In genomic region chr14:91360490-91361235, GRCh38 we compare ENCODE assay signal across 16 cellular contexts. TPM values are rescaled to one million over a fixed set of nuclear protein-coding genes. Genes with fewer than 3 reads are reported as not detected.
DNase-seq lines count a peak whose midpoint lies in the region; ATAC-seq, FAIRE-seq and TF ChIP-seq lines count a peak whose summit lies in the region.
"Had no signal": no experiment of that assay in that cellular context is flagged by ENCODE, and none has a peak within 500 bp of the region (broad histone marks: within the 10 kb centered on the region; RNA-seq: fewer than 3 reads in every experiment).

No MANE protein-coding gene starts in this region.

- no peak overlapping the region for H3K18ac ChIP-seq in H9 (ENCODE audit: insufficient read length, low read depth, low read length)

- H3K9ac ChIP-seq in H9 (ENCODE audit: extremely low read depth, insufficient read length, low read length): no peak overlapping the region

- H2BK20ac ChIP-seq in H9 (ENCODE audit: low read depth, low read length, poor library complexity, severe bottlenecking): no peak overlapping the region

- no peak overlapping the region for H4K91ac ChIP-seq in H9 (ENCODE audit: insufficient read length, low read depth, low read length)

- ATAC-seq in RWPE2 (ENCODE audit: low read depth): peak; percentile 6; the same call in 2 of the 3 replicates
- no peak for ATAC-seq in GM18870 (IDR thresholded peaks at IDR 0.05; ENCODE audit: unreplicated experiment)
- ATAC-seq: SK-N-SH treated with all-trans-retinoic acid at 6 μM for 48 hours had no signal

- TF ChIP-seq POLR2A in esophagus squamous epithelium (IDR thresholded peaks at IDR 0.05): no peak

- H2BK15ac ChIP-seq in H9 (ENCODE audit: low read depth, low read length): no peak overlapping the region

- H2AFZ ChIP-seq in H9 (ENCODE audit: low read length): no peak overlapping the region

- H3K14ac ChIP-seq in H9 (ENCODE audit: insufficient read depth, low read length): no peak overlapping the region

- H3K4me1 ChIP-seq in H9 (ENCODE audit: insufficient read depth, low read length) (no peaks in the 10 kb centered on the region; the same call in 1 of the 2 replicates), RWPE2 (ENCODE audit: insufficient read depth, poor library complexity, severe bottlenecking) (peaks cover 40% of the 10 kb centered on the region), esophagus squamous epithelium (peaks cover 15 to 67% (median 28%) of the 10 kb centered on the region in 3 donors), small intestine (ENCODE audit: control insufficient read depth in 2 of 2, insufficient read depth in 1 of 2, low read depth in 1 of 2, low read length in 1 of 2) (peaks cover 0 to 5% of the 10 kb centered on the region in 2 donors)

- no peak overlapping the region for H2BK5ac ChIP-seq in H9 (ENCODE audit: insufficient read length, low read length)

- no peak overlapping the region for H3K4me3 Mint-ChIP-seq in H9

- no peak overlapping the region for H3T11ph ChIP-seq in H9 (ENCODE audit: low read length)

- H4K5ac ChIP-seq in H9 (ENCODE audit: insufficient read length, low read depth, low read length): no peak overlapping the region

- H3K23me2 ChIP-seq in H9 (ENCODE audit: insufficient read length, low read depth, low read length, poor library complexity, severe bottlenecking): no peaks in the 10 kb centered on the region

- peak overlapping the region in 2 of 3 experiments; percentile 3 to 79; a peak in 3 of 7 replicates for H3K27ac Mint-ChIP-seq in H9

- no peak overlapping the region for H3K4me2 ChIP-seq in H9 (ENCODE audit: insufficient read depth, insufficient read length, low read length)

- FAIRE-seq in small intestine (lab: Jason Lieb, UNC): no peak

- no peak for DNase-seq in H9
- DNase-seq in RWPE2 (ENCODE audit: low spot score): no peak
- no peak for DNase-seq in esophagus squamous epithelium (lab: John Stamatoyannopoulos, UW)
- DNase-seq in small intestine: no peak
- DNase-seq in SW 1271 (lab: John Stamatoyannopoulos, UW): no peak
- DNase-seq in pons (ENCODE audit: low spot score): no peak
- no peak for DNase-seq in dorsolateral prefrontal cortex
- DNase-seq: activated naive CD4-positive, alpha-beta T cell treated with Interleukin-2 at 50 U/mL for 16 hours; DMS79; foreskin melanocyte; naive B cell; NCI-H1436 treated with DMSO at 0.1 percent for 48 hours had no signal

- no peak overlapping the region for H2BK120ac ChIP-seq in H9 (ENCODE audit: low read depth, low read length, poor library complexity, severe bottlenecking)

- no peak overlapping the region for H2BK12ac ChIP-seq in H9 (ENCODE audit: insufficient read length, low read depth, low read length)

- H3K27me3 ChIP-seq in H9 (ENCODE audit: insufficient read depth, low read length): no peaks in the 10 kb centered on the region
- H3K27me3 ChIP-seq in RWPE2 (ENCODE audit: insufficient read depth, poor library complexity, severe bottlenecking): no peaks in the 10 kb centered on the region
- H3K27me3 ChIP-seq in esophagus squamous epithelium: no peaks in the 10 kb centered on the region
- H3K27me3 ChIP-seq in small intestine (ENCODE audit: control insufficient read depth in 2 of 2, insufficient read depth in 2 of 2, low read length in 2 of 2): no peaks in the 10 kb centered on the region
- H3K27me3 ChIP-seq in dorsolateral prefrontal cortex: no peaks in the 10 kb centered on the region

- H4K8ac ChIP-seq in H9 (replicated peaks; ENCODE audit: insufficient read length, low read depth, low read length): no peak overlapping the region

- WGBS in H9 (ENCODE audit: extremely low coverage, insufficient read length, low lambda C conversion rate): no CpG with 5 or more reads among the region's 17 CpGs
- 60% methylated on average over 15 to 16 of the region's 17 CpGs for WGBS in esophagus squamous epithelium, 2 donors
- WGBS in small intestine, 3 donors: 90 to 92% (median 91%) methylated on average over 17 of the region's 17 CpGs

- no peak overlapping the region for H2AK5ac ChIP-seq in H9 (ENCODE audit: insufficient read length, low read length)

- peaks cover 4 to 17% (median 12%) of the 10 kb centered on the region in 3 experiments; a peak in 6 of 7 replicates for H3K36me3 Mint-ChIP-seq in H9 (ENCODE audit: insufficient read depth in 1 of 3, low read depth in 3 of 3)

- intact Hi-C loops in esophagus squamous epithelium (cut with DNase I) (loop anchor here (10.0 kb wide), 1 partner anchor 54 kb away; the partner anchor contains the start of gene CCDC88C), dorsolateral prefrontal cortex (cut with DNase I) (no loop called here)

- H3K9me3 ChIP-seq in H9 (ENCODE audit: control insufficient read depth, low read depth, low read length): no peaks in the 10 kb centered on the region
- H3K9me3 ChIP-seq in RWPE2 (ENCODE audit: severe bottlenecking): no peaks in the 10 kb centered on the region
- no peaks in the 10 kb centered on the region for H3K9me3 ChIP-seq in esophagus squamous epithelium
- no peaks in the 10 kb centered on the region for H3K9me3 ChIP-seq in small intestine (ENCODE audit: control insufficient read depth, low read depth)

- no peak overlapping the region for H3K56ac ChIP-seq in H9 (ENCODE audit: insufficient read length, low read depth, low read length)

- H3K79me1 ChIP-seq in H9 (ENCODE audit: insufficient read depth, low read depth, low read length, poor library complexity, severe bottlenecking): peaks cover 2% of the 10 kb centered on the region

- H3K23ac ChIP-seq in H9 (ENCODE audit: insufficient read length, low read depth, low read length): no peak overlapping the region

- H3K36me3 ChIP-seq in RWPE2 (ENCODE audit: low read depth) (peaks cover 12% of the 10 kb centered on the region), esophagus squamous epithelium (peaks cover 0 to 28% (median 0%) of the 10 kb centered on the region in 3 donors), small intestine (ENCODE audit: control insufficient read depth in 2 of 2, insufficient read depth in 2 of 2, low read length in 2 of 2) (no peaks in the 10 kb centered on the region)

- H3K9me3 Mint-ChIP-seq in H9: no peaks in the 10 kb centered on the region
- H3K9me3 Mint-ChIP-seq: naive B cell had no signal

- no peak overlapping the region for H3K4me3 ChIP-seq in RWPE2 (ENCODE audit: severe bottlenecking)
- H3K4me3 ChIP-seq in esophagus squamous epithelium: no peak overlapping the region
- no peak overlapping the region for H3K4me3 ChIP-seq in small intestine (ENCODE audit: low read depth in 1 of 2, low read length in 2 of 2)
- H3K4me3 ChIP-seq in dorsolateral prefrontal cortex: no peak overlapping the region
- H3K4me3 ChIP-seq: lung had no signal

- TF ChIP-seq CTCF in H9 (conservative IDR thresholded peaks at IDR 0.05) (no peak), RWPE2 (IDR thresholded peaks at IDR 0.05; ENCODE audit: poor library complexity, severe bottlenecking) (no peak), esophagus squamous epithelium (IDR thresholded peaks at IDR 0.05) (no peak), dorsolateral prefrontal cortex (IDR thresholded peaks at IDR 0.05 in 54 of 56, conservative IDR thresholded peaks at IDR 0.05 in 2 of 56; ENCODE audit: low read depth in 1 of 56, partially characterized antibody in 56 of 56) (no peak)

- no peak overlapping the region for H3K4ac ChIP-seq in H9 (ENCODE audit: low read depth, low read length)

- peaks cover 16 to 21% of the 10 kb centered on the region in 2 experiments for H3K4me1 Mint-ChIP-seq in H9

- H3K27ac ChIP-seq in H9 (ENCODE audit: insufficient read length, low read depth, low read length) (no peak overlapping the region), RWPE2 (ENCODE audit: poor library complexity, severe bottlenecking) (peak overlapping the region; percentile 89), esophagus squamous epithelium (peak overlapping the region; percentile 80 to 89 (median 82)), small intestine (ENCODE audit: low read depth in 1 of 2, low read length in 1 of 2) (peak overlapping the region; percentile 1 to 40), dorsolateral prefrontal cortex (no peak overlapping the region)

- H3K27me3 Mint-ChIP-seq in H9 (ENCODE audit: low read depth): no peaks in the 10 kb centered on the region
- H3K27me3 Mint-ChIP-seq: naive B cell had no signal

- no peaks in the 10 kb centered on the region for H4K20me1 ChIP-seq in H9 (ENCODE audit: control insufficient read depth, insufficient read depth, insufficient read length)

- no peaks in the 10 kb centered on the region for H3K79me2 ChIP-seq in H9 (ENCODE audit: insufficient read depth, low read length)

RNA-seq across cellular contexts. Expression of gene CCDC88C, which starts 57.0 kb away (rescaled TPM):
- 46.6 and 52.4 TPM in 2 replicates for total RNA-seq in H9 (2021)
- total RNA-seq in esophagus squamous epithelium: 10 to 100 TPM; 23.2 to 31.5 (median 29.9) TPM
- 10 to 100 TPM; 13.2 to 20.5 (median 16.1) TPM for polyA plus RNA-seq in small intestine
- 10 to 100 TPM in 48 of 120 experiments, 1 to 10 TPM in 72; 2.3 to 20.5 (median 9.2) TPM for total RNA-seq in dorsolateral prefrontal cortex
- polyA plus RNA-seq: BJ had no signal

Comparison
In these comparisons a context has a peak if more than half of its experiments do, and no peak if none do; other contexts are left out.
1. H3K27ac ChIP-seq: peak in RWPE2 (single experiment), esophagus squamous epithelium (4 of 4) and small intestine (2 of 2); none in H9 (single experiment) and dorsolateral prefrontal cortex (0 of 59).